In genomic region chr6:87904041-87904440, GRCh38 we compare ENCODE assay signal across 1 cellular context.
TF ChIP-seq lines count a peak whose summit lies in the region.

No MANE protein-coding gene starts in this region.

TF ChIP-seq in H1, 55 proteins besides CTCF, POLR2A, EP300 and RAD21 (continued from another document):
- no peak for TF ChIP-seq ATF3 (IDR thresholded peaks at IDR 0.05; ENCODE audit: insufficient read depth, low read depth, low read length)
